ENCODE assay signal across 8 cellular contexts in the genomic region with DNA sequence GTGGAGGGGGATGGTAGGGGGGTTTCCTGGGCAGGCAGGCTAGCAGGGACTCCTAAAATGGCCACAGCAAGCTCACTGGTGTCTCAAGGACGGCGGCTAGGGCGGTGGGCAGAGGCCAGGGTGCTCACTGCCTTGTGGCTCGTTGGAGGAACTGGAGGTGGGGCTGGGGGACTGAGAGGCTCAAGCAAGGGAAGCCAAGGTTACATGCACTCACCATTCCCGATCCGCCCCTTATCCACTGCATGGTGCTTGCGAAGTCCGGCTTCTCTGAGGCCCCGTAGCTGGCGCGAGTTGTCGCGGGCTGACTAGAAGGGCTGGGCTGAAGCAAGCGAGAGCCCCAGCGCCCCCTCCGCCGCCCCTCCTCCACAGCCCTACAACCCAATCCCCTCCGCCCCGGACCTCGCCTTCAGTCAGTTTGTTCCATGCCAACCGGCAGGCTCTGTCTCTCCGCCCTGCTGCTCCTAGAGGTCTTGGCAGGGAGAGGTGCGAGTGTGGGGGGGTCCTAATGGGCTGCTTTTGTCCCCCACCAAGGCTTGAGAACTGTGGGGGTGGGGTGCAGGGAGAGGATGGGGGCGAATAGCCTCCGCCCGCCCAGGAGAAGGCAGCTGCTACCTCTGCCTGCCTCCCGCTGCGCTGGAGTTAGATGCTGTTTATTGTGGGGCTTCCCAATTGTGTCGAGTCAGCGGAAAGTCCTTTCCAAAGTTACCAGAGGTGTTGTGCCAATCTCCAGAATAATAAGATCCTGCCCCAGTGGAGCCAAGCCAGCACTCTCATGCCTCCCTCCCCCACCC. TPM values are rescaled to one million over a fixed set of nuclear protein-coding genes. Genes with fewer than 3 reads are reported as not detected.
A peak's percentile ranks its signal among the peaks of the same experiment; 100 is the strongest.
DNase-seq lines count a peak whose midpoint lies in the region; ATAC-seq, FAIRE-seq and TF ChIP-seq lines count a peak whose summit lies in the region.

Gene ARHGEF9 (minus strand): TSS at position 313 of the 791 bp plus-strand sequence. CDS start 69 bp downstream, at position 244.

- no TSS peak for BruUV-seq in Calu3 (replicated peaks; lab: Mats Ljungman, UMichigan)

- no peak within 1 kb of the TSS for H3K27ac ChIP-seq in brain microvascular endothelial cell
- H3K27ac ChIP-seq in skeletal muscle tissue (ENCODE audit: low read depth, low read length), result no peak within 1 kb of the TSS
- H3K27ac ChIP-seq in foreskin keratinocyte, result no peak within 1 kb of the TSS

- CTCF ChIA-PET in Calu3 (lab: Charles Lee), result no interaction called here

- H3K4me3 ChIP-seq in brain microvascular endothelial cell (ENCODE audit: low read depth, low read length), result peak within 1 kb of the TSS; percentile 49
- peak within 1 kb of the TSS; percentile 41 to 62 (median 61) for H3K4me3 ChIP-seq in skeletal muscle tissue (ENCODE audit: low read length in 3 of 3)

- H3K36me3 Mint-ChIP-seq in Calu3 (ENCODE audit: insufficient read depth, unreplicated experiment), result no peaks in the 10 kb centered on the region

- intact Hi-C loops in Calu3 (cut with micrococcal nuclease; ENCODE audit: unreplicated experiment), result no loop called here

- peak within 1 kb of the TSS; percentile 51 to 68 (median 57) for H3K9ac ChIP-seq in skeletal muscle tissue (ENCODE audit: low read depth in 1 of 3, low read length in 3 of 3)

- H3K9me3 Mint-ChIP-seq in Calu3 (ENCODE audit: low read depth, unreplicated experiment), result no peaks in the 10 kb centered on the region

- no peaks in the 10 kb centered on the region for H3K36me3 ChIP-seq in brain microvascular endothelial cell (replicated peaks)
- no peaks in the 10 kb centered on the region for H3K36me3 ChIP-seq in skeletal muscle tissue (ENCODE audit: control insufficient read depth in 3 of 3, insufficient read depth in 3 of 3, low read length in 3 of 3)

- H3K9me3 ChIP-seq in skeletal muscle tissue (ENCODE audit: control insufficient read depth in 3 of 3, low read length in 3 of 3), result no peaks in the 10 kb centered on the region

- no peak within 1 kb of the TSS for H3K27ac Mint-ChIP-seq in Calu3 (ENCODE audit: unreplicated experiment)

- no peak for DNase-seq in Calu3
- DNase-seq in LHCN-M2 (ENCODE audit: low read depth), result no peak
- no peak for DNase-seq in brain microvascular endothelial cell
- DNase-seq in foreskin keratinocyte, result no peak
- DNase-seq in NCI-H2107 (lab: John Stamatoyannopoulos, UW), result no peak

- FAIRE-seq in islet of Langerhans (lab: Jason Lieb, UNC), result peak; percentile 70

- no peaks in the 10 kb centered on the region for H3K27me3 ChIP-seq in brain microvascular endothelial cell (replicated peaks)
- no peaks in the 10 kb centered on the region for H3K27me3 ChIP-seq in skeletal muscle tissue (ENCODE audit: control insufficient read depth in 3 of 3, insufficient read depth in 3 of 3, low read length in 3 of 3)
- no peaks in the 10 kb centered on the region for H3K27me3 ChIP-seq in foreskin keratinocyte

- no peaks in the 10 kb centered on the region for H3K27me3 Mint-ChIP-seq in Calu3 (ENCODE audit: unreplicated experiment)

- H3K4me3 Mint-ChIP-seq in Calu3 (ENCODE audit: low read depth, unreplicated experiment), result no peak within 1 kb of the TSS

- in situ Hi-C loops in brain microvascular endothelial cell (cut with HindIII; ENCODE audit: low pct_ligation_motif_present, low sequenced_read_pairs), result no loop called here

- no peak for ATAC-seq in foreskin keratinocyte
- ATAC-seq in HG03039 (IDR thresholded peaks at IDR 0.05; ENCODE audit: unreplicated experiment), result no peak

- H3K4me1 Mint-ChIP-seq in Calu3 (ENCODE audit: low read depth, unreplicated experiment), result no peaks in the 10 kb centered on the region

- H3K4me1 ChIP-seq in skeletal muscle tissue (ENCODE audit: control insufficient read depth in 3 of 3, insufficient read depth in 3 of 3, low read length in 3 of 3) (peaks cover 0 to 4% (median 3%) of the 10 kb centered on the region in 3 donors), foreskin keratinocyte (no peaks in the 10 kb centered on the region)

- TF ChIP-seq CTCF in Calu3 (IDR thresholded peaks at IDR 0.05; ENCODE audit: unreplicated experiment) (no peak), brain microvascular endothelial cell (IDR thresholded peaks at IDR 0.05; ENCODE audit: low read depth, low read length, missing control alignments) (no peak), foreskin keratinocyte (conservative IDR thresholded peaks at IDR 0.05) (no peak)

RNA-seq across cellular contexts. Expression of gene ARHGEF9, which starts in this region (rescaled TPM):
- 24.7 and 26.3 TPM in 2 replicates for total RNA-seq in Calu3 (2022)
- 12.3 and 17.6 TPM in 2 replicates for total RNA-seq in LHCN-M2 (2014; rRNA removed)
- 12.0 TPM for polyA plus RNA-seq in LHCN-M2 (2012)
- 16.2 TPM for total RNA-seq in skeletal muscle tissue
- total RNA-seq in foreskin keratinocyte, result 8.7 and 9.9 TPM in 2 replicates
- 7.2 and 8.2 TPM in 2 replicates for polyA plus RNA-seq in foreskin keratinocyte
